1 cellular context compared by ENCODE assay signal in the genomic region with DNA sequence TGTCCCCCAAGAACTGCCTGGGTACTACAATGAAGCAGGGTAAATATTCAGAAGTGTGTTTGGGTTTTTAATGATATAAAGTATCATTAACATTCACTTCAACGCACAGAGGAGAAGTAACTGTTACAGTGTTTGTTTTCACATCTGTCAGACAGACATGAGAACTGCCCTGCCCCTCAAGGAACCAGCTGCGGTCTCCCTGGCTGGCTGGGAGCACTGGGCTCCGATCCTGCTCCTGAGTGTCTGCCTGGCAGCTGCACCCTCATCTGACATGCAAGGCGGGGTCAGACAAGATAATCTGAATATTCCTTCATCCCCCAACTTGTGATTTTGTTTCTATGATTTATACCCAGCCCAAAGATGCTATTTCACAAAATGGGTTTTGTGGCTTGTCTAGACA.
TF ChIP-seq lines count a peak whose summit lies in the region.

No MANE protein-coding gene starts in this region.

TF ChIP-seq in HepG2, 621 proteins besides CTCF, POLR2A, EP300 and RAD21 (continued from another document):
- TF ChIP-seq GATAD1 (CRISPR knock-in tag; IDR thresholded peaks at IDR 0.05) (0 out of 2 replicates have a peak, but pooled peaks have one; percentile 0), JUND (CRISPR knock-in tag; IDR thresholded peaks at IDR 0.05) (no peak), ETV6 (CRISPR knock-in tag; conservative IDR thresholded peaks at IDR 0.05) (no peak)
- TF ChIP-seq, protein P1, sequence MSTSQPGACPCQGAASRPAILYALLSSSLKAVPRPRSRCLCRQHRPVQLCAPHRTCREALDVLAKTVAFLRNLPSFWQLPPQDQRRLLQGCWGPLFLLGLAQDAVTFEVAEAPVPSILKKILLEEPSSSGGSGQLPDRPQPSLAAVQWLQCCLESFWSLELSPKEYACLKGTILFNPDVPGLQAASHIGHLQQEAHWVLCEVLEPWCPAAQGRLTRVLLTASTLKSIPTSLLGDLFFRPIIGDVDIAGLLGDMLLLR (CRISPR knock-in tag; IDR thresholded peaks at IDR 0.05): no peak
